ENCODE assay signal across 8 cellular contexts in the genomic region with DNA sequence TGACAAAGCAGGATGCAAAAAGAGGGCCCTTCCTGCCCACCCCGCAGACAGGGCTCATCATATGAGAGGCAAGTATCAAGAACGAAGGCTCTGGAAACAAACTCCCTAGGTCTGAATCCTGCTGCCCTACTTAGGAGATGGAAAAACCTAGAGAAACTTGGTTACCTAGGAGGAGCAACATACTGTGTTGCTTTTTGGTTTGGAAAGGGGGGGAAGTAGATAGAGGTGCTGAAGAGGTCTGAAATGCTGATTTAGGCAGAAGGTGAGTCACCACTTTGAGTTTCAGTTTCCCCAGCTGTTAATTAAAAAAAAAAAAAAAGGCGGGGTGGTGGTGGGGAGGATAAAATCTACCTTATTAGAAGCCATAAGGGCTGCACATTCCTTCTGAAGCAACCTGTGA. TPM values are rescaled to one million over a fixed set of nuclear protein-coding genes. Genes with fewer than 3 reads are reported as not detected.
DNase-seq lines count a peak whose midpoint lies in the region; ATAC-seq and TF ChIP-seq lines count a peak whose summit lies in the region.

No MANE protein-coding gene starts in this region.

- no peaks in the 10 kb centered on the region for H3K9me3 Mint-ChIP-seq in central memory CD8-positive, alpha-beta T cell
- peaks cover 8% of the 10 kb centered on the region for H3K9me3 Mint-ChIP-seq in neural progenitor cell

- CTCF ChIA-PET in BJ (lab: Yijun Ruan, JAX): no interaction called here

- no peak for DNase-seq in BJ (ENCODE audit: low read depth)
- DNase-seq in LHCN-M2 (ENCODE audit: low read depth): peak; percentile 34
- peak in 1 of 2 donors; percentile 30 for DNase-seq in central memory CD8-positive, alpha-beta T cell (ENCODE audit: low spot score in 2 of 2)
- DNase-seq in neural progenitor cell (ENCODE audit: low spot score): no peak
- DNase-seq in NCI-H146 (lab: John Stamatoyannopoulos, UW): no peak
- DNase-seq in ecto neural progenitor cell (ENCODE audit: low spot score): no peak
- DNase-seq in uterus: no peak

- H3K9me3 ChIP-seq in neural progenitor cell (ENCODE audit: low read depth): no peaks in the 10 kb centered on the region
- H3K9me3 ChIP-seq in uterus: no peaks in the 10 kb centered on the region

- no peak overlapping the region for H3K4me3 Mint-ChIP-seq in central memory CD8-positive, alpha-beta T cell
- no peak overlapping the region for H3K4me3 Mint-ChIP-seq in neural progenitor cell

- H3K4me2 ChIP-seq in neural progenitor cell: peak overlapping the region; percentile 85

- H3K79me2 ChIP-seq in neural progenitor cell (ENCODE audit: low read depth): peaks cover 67% of the 10 kb centered on the region

- H3K36me3 Mint-ChIP-seq in central memory CD8-positive, alpha-beta T cell (ENCODE audit: insufficient read depth): peaks cover 40% of the 10 kb centered on the region
- H3K36me3 Mint-ChIP-seq in neural progenitor cell: peaks cover 15% of the 10 kb centered on the region

- H3K9ac ChIP-seq in neural progenitor cell: no peak overlapping the region

- H3K27ac ChIP-seq in neural progenitor cell: no peak overlapping the region
- H3K27ac ChIP-seq in uterus: peak overlapping the region in 1 of 2 donors; percentile 87

- H4K20me1 ChIP-seq in neural progenitor cell (ENCODE audit: low read depth): peaks cover 60% of the 10 kb centered on the region

- no peak overlapping the region for H3K27ac Mint-ChIP-seq in central memory CD8-positive, alpha-beta T cell (ENCODE audit: low read depth)
- no peak overlapping the region for H3K27ac Mint-ChIP-seq in neural progenitor cell

- no peaks in the 10 kb centered on the region for H3K27me3 Mint-ChIP-seq in central memory CD8-positive, alpha-beta T cell
- peaks cover 11% of the 10 kb centered on the region for H3K27me3 Mint-ChIP-seq in neural progenitor cell (ENCODE audit: insufficient read depth, low read depth)

- H3K36me3 ChIP-seq in BJ (ENCODE audit: control insufficient read depth, insufficient read depth, low read length) (no peaks in the 10 kb centered on the region), neural progenitor cell (no peaks in the 10 kb centered on the region), uterus (no peaks in the 10 kb centered on the region)

- ATAC-seq in GM19397 (IDR thresholded peaks at IDR 0.05; ENCODE audit: unreplicated experiment): peak; percentile 32
- ATAC-seq in central memory CD8-positive, alpha-beta T cell (replicated peaks; ENCODE audit: extremely low read depth, poor library complexity, severe bottlenecking): peak; percentile 25

- no peak for TF ChIP-seq POLR2A in uterus (IDR thresholded peaks at IDR 0.05)

- H3K27me3 ChIP-seq in BJ (ENCODE audit: control insufficient read depth, insufficient read depth, low read length) (no peaks in the 10 kb centered on the region), neural progenitor cell (no peaks in the 10 kb centered on the region), uterus (no peaks in the 10 kb centered on the region)

- intact Hi-C loops in uterus (cut with DNase I; ENCODE audit: low total_unique reads): no loop called here

- peaks cover 50% of the 10 kb centered on the region for H3K4me1 ChIP-seq in neural progenitor cell
- H3K4me1 ChIP-seq in uterus: peaks cover 7 to 23% of the 10 kb centered on the region in 2 donors

- POLR2A ChIA-PET in BJ (lab: Charles Lee): interaction anchor here (0.5 kb wide), 1 partner anchor 51 kb away, joined by 3 read pairs; no protein-coding TSS in a partner anchor

- H3K4me1 Mint-ChIP-seq in central memory CD8-positive, alpha-beta T cell: peaks cover 40% of the 10 kb centered on the region
- peaks cover 18% of the 10 kb centered on the region for H3K4me1 Mint-ChIP-seq in neural progenitor cell

- no peak overlapping the region for H2AFZ ChIP-seq in neural progenitor cell (replicated peaks)

- H3K4me3 ChIP-seq in BJ (ENCODE audit: low read depth, low read length) (peak overlapping the region; percentile 97), neural progenitor cell (peak overlapping the region; percentile 76), uterus (peak overlapping the region in 1 of 2 donors; percentile 68)

- TF ChIP-seq CTCF in BJ (IDR thresholded peaks at IDR 0.05; ENCODE audit: insufficient read depth, low read depth, low read length): no peak
- TF ChIP-seq CTCF in neural progenitor cell (IDR thresholded peaks at IDR 0.05): no peak
- no peak for TF ChIP-seq CTCF in uterus (IDR thresholded peaks at IDR 0.05)

- H3F3A ChIP-seq in neural progenitor cell (ENCODE audit: low read depth): peaks cover 36% of the 10 kb centered on the region

RNA-seq across cellular contexts. Expression of a gene that starts 1.5 kb away (rescaled TPM):
- polyA plus RNA-seq in BJ (2011; rRNA removed): 10.0 and 12.2 TPM in 2 replicates
- polyA minus RNA-seq in BJ (2011; rRNA and poly(A)+ RNA removed): 8.5 and 11.2 TPM in 2 replicates
- total RNA-seq in LHCN-M2 (2014; rRNA removed) (12.5 and 16.2 TPM in 2 replicates), neural progenitor cell (ENCODE audit: low replicate concordance) (30.8 and 57.2 TPM in 2 replicates), uterus (10 to 100 TPM; 13.3 to 54.5 (median 44.3) TPM)
- 7.3 TPM for polyA plus RNA-seq in LHCN-M2 (2012)
